In the genomic region with DNA sequence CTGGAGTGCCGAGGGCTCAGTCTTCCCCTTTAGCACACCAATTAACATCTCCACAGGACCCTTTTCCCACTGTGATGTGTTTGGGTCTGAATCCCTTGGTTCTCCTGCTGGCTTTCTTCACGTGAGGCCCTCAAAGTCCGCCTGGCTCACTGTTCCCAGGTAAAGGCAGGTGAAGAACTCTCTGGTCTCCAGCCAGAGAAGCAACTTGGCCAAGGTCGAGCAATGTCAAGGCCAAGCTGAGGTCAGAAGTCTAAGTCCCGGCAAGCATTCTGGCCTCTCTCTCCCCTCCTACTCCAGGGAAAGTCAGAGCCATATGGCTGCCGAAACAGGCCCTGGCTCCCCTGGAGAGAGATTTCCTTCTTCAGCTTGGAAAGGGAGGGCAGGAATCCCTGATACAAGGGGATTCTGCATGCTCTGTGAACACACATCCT, we compare ENCODE assay signal across 16 cellular contexts.
A peak's percentile ranks its signal among the peaks of the same experiment; 100 is the strongest.
DNase-seq lines count a peak whose midpoint lies in the region; ATAC-seq and TF ChIP-seq lines count a peak whose summit lies in the region.
"Had no signal": no experiment of that assay in that cellular context is flagged by ENCODE, and none has a peak within 500 bp of the region (broad histone marks: within the 10 kb centered on the region; RNA-seq: fewer than 3 reads in every experiment).

No MANE protein-coding gene starts in this region.

- no peaks in the 10 kb centered on the region for H3F3A ChIP-seq in MM.1S (ENCODE audit: insufficient read depth, low read length)

- intact Hi-C loops in cardiac septum (cut with DNase I), result no loop called here
- intact Hi-C loops in lower leg skin (cut with DNase I; ENCODE audit: low total_unique reads), result no loop called here

- H3K9me2 ChIP-seq in MM.1S (replicated peaks; ENCODE audit: insufficient read depth, low read length), result no peaks in the 10 kb centered on the region
- H3K9me2 ChIP-seq: SK-N-SH had no signal

- CTCF ChIA-PET in WTC11 (lab: Charles Lee), result interaction anchor here (0.5 to 1.9 kb wide), 2 partner anchors 38 to 216 kb away, joined by 4 to 10 read pairs; no protein-coding TSS in a partner anchor

- TF ChIP-seq CTCF in right atrium auricular region (IDR thresholded peaks at IDR 0.05) (no peak), WTC11 (IDR thresholded peaks at IDR 0.05) (no peak), lower leg skin (IDR thresholded peaks at IDR 0.05) (no peak), MM.1S (IDR thresholded peaks at IDR 0.05; ENCODE audit: low read length) (no peak)

- no peak overlapping the region for H3K27ac ChIP-seq in right atrium auricular region
- H3K27ac ChIP-seq in MM.1S (ENCODE audit: low read length), result no peak overlapping the region

- ATAC-seq in WTC11 (peak; percentile 13), HG03097 (IDR thresholded peaks at IDR 0.05; ENCODE audit: low FRiP score, unreplicated experiment) (no peak)
- ATAC-seq: HepG2, Panc1, Right ventricle myocardium inferior had no signal

- peaks cover 0 to 7% of the 10 kb centered on the region in 2 donors for H3K4me1 ChIP-seq in right atrium auricular region
- no peaks in the 10 kb centered on the region for H3K4me1 ChIP-seq in MM.1S (ENCODE audit: low read length)
- H3K4me1 ChIP-seq: Caco-2 had no signal

- H3K27me3 Mint-ChIP-seq in WTC11 (ENCODE audit: low read depth) (peaks cover 45% of the 10 kb centered on the region), immature natural killer cell (ENCODE audit: low read depth in 3 of 3) (peaks cover 3 to 8% (median 5%) of the 10 kb centered on the region in 3 donors)

- H4K20me1 ChIP-seq in MM.1S (ENCODE audit: insufficient read depth, low read length), result no peaks in the 10 kb centered on the region

- no peak overlapping the region for H2AFZ ChIP-seq in MM.1S (ENCODE audit: low read length)

- H3K27ac Mint-ChIP-seq in WTC11 (peak overlapping the region; percentile 98), immature natural killer cell (no peak overlapping the region)
- H3K27ac Mint-ChIP-seq: HFFc6 had no signal

- H3K9me3 ChIP-seq in right atrium auricular region (no peaks in the 10 kb centered on the region), MM.1S (replicated peaks; ENCODE audit: insufficient read depth, low read length) (no peaks in the 10 kb centered on the region)
- H3K9me3 ChIP-seq: Caco-2, SK-N-SH had no signal

- H3K4me2 ChIP-seq in MM.1S (ENCODE audit: low read depth, low read length), result no peak overlapping the region
- H3K4me2 ChIP-seq: SK-N-SH had no signal

- H3K9ac ChIP-seq in MM.1S (ENCODE audit: low read length), result no peak overlapping the region
- H3K9ac ChIP-seq: SK-N-SH had no signal

- H3K9me3 Mint-ChIP-seq in WTC11 (no peaks in the 10 kb centered on the region), immature natural killer cell (no peaks in the 10 kb centered on the region)
- H3K9me3 Mint-ChIP-seq: HFFc6 had no signal

- no peaks in the 10 kb centered on the region for H3K36me3 ChIP-seq in right atrium auricular region
- H3K36me3 ChIP-seq in MM.1S (replicated peaks; ENCODE audit: insufficient read depth, low read length), result no peaks in the 10 kb centered on the region

- no peaks in the 10 kb centered on the region for H3K79me2 ChIP-seq in MM.1S (ENCODE audit: low read length)

- 65 to 77% methylated on average over 6 of the region's 6 CpGs for WGBS in lower leg skin, 2 donors

- H3K4me3 ChIP-seq in right atrium auricular region, result no peak overlapping the region
- H3K4me3 ChIP-seq in lower leg skin (ENCODE audit: low read depth, poor library complexity, severe bottlenecking), result no peak overlapping the region
- H3K4me3 ChIP-seq in MM.1S (ENCODE audit: low read length), result no peak overlapping the region

- POLR2A ChIA-PET in WTC11 (lab: Charles Lee), result no interaction called here

- DNase-seq in cardiac septum (ENCODE audit: low spot score), result peak; percentile 36
- no peak for DNase-seq in right atrium auricular region (ENCODE audit: low spot score)
- no peak for DNase-seq in WTC11 (ENCODE audit: low spot score)
- peak; percentile 43 for DNase-seq in iPS-NIHi7 (ENCODE audit: extremely low spot score)
- no peak for DNase-seq in lower leg skin (ENCODE audit: low spot score in 2 of 2)
- no peak for DNase-seq in MM.1S
- DNase-seq in immature natural killer cell, result no peak
- DNase-seq: Caco-2, HFFc6, NCI-H1105 treated with DMSO at 0.1 percent for 48 hours, NCI-H2029, SK-N-SH had no signal

- H3K36me3 Mint-ChIP-seq in WTC11 (no peaks in the 10 kb centered on the region), immature natural killer cell (no peaks in the 10 kb centered on the region)

- H3K4me3 Mint-ChIP-seq in WTC11 (peak overlapping the region; percentile 58), immature natural killer cell (no peak overlapping the region)
- H3K4me3 Mint-ChIP-seq: HFFc6 had no signal

- H3K4me1 Mint-ChIP-seq in WTC11 (peaks cover 75% of the 10 kb centered on the region), immature natural killer cell (no peaks in the 10 kb centered on the region)

- H3K27me3 ChIP-seq in right atrium auricular region (no peaks in the 10 kb centered on the region), MM.1S (replicated peaks; ENCODE audit: insufficient read depth, low read length) (no peaks in the 10 kb centered on the region)

- no peak for TF ChIP-seq POLR2A in lower leg skin (IDR thresholded peaks at IDR 0.05)

TF ChIP-seq in WTC11, 78 proteins besides CTCF, POLR2A, EP300 and RAD21 (continues in another document):
- TF ChIP-seq, protein P1, sequence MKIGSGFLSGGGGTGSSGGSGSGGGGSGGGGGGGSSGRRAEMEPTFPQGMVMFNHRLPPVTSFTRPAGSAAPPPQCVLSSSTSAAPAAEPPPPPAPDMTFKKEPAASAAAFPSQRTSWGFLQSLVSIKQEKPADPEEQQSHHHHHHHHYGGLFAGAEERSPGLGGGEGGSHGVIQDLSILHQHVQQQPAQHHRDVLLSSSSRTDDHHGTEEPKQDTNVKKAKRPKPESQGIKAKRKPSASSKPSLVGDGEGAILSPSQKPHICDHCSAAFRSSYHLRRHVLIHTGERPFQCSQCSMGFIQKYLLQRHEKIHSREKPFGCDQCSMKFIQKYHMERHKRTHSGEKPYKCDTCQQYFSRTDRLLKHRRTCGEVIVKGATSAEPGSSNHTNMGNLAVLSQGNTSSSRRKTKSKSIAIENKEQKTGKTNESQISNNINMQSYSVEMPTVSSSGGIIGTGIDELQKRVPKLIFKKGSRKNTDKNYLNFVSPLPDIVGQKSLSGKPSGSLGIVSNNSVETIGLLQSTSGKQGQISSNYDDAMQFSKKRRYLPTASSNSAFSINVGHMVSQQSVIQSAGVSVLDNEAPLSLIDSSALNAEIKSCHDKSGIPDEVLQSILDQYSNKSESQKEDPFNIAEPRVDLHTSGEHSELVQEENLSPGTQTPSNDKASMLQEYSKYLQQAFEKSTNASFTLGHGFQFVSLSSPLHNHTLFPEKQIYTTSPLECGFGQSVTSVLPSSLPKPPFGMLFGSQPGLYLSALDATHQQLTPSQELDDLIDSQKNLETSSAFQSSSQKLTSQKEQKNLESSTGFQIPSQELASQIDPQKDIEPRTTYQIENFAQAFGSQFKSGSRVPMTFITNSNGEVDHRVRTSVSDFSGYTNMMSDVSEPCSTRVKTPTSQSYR (CRISPR knock-in tag; IDR thresholded peaks at IDR 0.05), result no peak
- TF ChIP-seq, protein P2, sequence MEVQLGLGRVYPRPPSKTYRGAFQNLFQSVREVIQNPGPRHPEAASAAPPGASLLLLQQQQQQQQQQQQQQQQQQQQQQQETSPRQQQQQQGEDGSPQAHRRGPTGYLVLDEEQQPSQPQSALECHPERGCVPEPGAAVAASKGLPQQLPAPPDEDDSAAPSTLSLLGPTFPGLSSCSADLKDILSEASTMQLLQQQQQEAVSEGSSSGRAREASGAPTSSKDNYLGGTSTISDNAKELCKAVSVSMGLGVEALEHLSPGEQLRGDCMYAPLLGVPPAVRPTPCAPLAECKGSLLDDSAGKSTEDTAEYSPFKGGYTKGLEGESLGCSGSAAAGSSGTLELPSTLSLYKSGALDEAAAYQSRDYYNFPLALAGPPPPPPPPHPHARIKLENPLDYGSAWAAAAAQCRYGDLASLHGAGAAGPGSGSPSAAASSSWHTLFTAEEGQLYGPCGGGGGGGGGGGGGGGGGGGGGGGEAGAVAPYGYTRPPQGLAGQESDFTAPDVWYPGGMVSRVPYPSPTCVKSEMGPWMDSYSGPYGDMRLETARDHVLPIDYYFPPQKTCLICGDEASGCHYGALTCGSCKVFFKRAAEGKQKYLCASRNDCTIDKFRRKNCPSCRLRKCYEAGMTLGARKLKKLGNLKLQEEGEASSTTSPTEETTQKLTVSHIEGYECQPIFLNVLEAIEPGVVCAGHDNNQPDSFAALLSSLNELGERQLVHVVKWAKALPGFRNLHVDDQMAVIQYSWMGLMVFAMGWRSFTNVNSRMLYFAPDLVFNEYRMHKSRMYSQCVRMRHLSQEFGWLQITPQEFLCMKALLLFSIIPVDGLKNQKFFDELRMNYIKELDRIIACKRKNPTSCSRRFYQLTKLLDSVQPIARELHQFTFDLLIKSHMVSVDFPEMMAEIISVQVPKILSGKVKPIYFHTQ (CRISPR knock-in tag; IDR thresholded peaks at IDR 0.05), result no peak
- TF ChIP-seq FOXK1 (CRISPR knock-in tag; IDR thresholded peaks at IDR 0.05) (peak; percentile 65; the same call in 1 of the 2 replicates), ZNF263 (CRISPR knock-in tag; IDR thresholded peaks at IDR 0.05; ENCODE audit: low read depth) (no peak), ZBTB21 (CRISPR knock-in tag; IDR thresholded peaks at IDR 0.05; ENCODE audit: borderline replicate concordance) (0 out of 2 replicates have a peak, but pooled peaks have one; percentile 39), ELF4 (CRISPR knock-in tag; IDR thresholded peaks at IDR 0.05; ENCODE audit: low read depth) (no peak)
- TF ChIP-seq, protein P3, sequence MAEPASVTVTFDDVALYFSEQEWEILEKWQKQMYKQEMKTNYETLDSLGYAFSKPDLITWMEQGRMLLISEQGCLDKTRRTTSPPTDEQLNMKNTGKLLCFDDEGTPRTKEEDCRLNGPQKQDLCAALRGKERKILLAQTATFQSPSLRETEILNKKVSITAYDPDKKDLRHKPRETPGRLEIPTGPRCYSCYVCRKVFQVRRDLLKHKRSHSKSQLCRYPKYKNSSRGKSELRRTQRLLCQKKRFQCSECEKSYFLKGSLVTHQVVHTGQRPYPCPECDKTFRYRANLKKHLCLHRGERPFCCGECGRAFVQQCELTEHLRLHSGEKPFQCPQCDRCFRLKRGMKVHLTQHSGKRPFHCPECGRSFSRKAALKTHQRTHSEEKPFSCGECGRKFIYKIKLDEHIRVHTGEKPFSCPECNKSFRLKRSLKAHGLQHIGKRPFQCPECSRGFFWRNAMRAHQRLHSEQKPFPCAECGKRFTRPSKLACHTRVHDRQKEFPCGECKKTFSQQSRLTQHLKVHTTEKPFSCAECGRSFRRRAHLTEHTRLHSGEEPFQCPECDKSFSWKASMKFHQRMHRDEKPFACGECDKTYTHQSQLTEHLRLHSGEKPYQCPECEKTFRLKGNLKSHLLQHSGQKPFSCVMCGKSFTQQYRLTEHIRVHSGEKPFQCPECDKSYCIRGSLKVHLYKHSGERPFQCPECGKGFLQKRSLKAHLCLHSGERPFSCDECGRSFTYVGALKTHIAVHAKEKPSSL (CRISPR knock-in tag; conservative IDR thresholded peaks at IDR 0.05), result no peak

Comparison
In these comparisons a context has a peak if more than half of its experiments do, and no peak if none do; other contexts are left out.
1. DNase-seq: peak in cardiac septum (single experiment) and iPS-NIHi7 (single experiment); none in right atrium auricular region (single experiment), WTC11 (single experiment), lower leg skin (0 of 2), MM.1S (single experiment) and immature natural killer cell (0 of 3).